In the genomic region with DNA sequence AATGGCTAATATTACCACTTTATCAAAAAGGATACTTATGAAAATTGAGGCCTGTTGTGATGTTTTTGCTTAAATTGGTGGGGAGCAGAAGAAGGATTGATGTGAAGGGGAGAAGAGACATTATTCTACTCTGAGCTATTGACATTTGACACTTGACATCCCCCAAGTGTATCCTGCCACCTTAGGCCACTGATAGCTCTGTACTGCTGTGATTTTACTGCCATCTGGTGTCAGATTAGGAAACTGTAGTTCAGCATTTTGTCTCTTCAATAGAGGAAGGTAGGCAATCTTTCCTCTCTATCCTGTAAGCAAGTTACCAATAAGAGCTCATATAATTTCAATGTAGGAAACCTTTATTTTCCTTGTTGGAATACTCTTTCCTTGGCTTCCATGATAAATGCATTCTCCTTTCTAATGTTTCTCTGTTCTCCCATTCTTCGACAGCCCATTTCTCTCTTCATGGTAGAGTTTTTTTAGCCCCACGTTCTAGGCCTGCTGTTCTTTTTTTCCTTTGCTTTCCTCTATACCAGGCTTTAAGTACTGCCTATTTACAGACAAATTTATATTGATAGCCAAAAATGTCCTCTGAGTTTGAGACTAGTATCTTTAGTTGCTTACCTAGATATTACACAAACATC, we compare ENCODE assay signal across 8 cellular contexts. TPM values are rescaled to one million over a fixed set of nuclear protein-coding genes. Genes with fewer than 3 reads are reported as not detected.
A peak's percentile ranks its signal among the peaks of the same experiment; 100 is the strongest.
DNase-seq lines count a peak whose midpoint lies in the region; ATAC-seq, FAIRE-seq and TF ChIP-seq lines count a peak whose summit lies in the region.

No MANE protein-coding gene starts in this region.

- CTCF ChIA-PET in IMR-90 (lab: Yijun Ruan, JAX): interaction anchor here (0.7 to 1.8 kb wide), 11 partner anchors 10 to 247 kb away, joined by 3 to 10 read pairs (median 4); no protein-coding TSS in a partner anchor

- H3K14ac ChIP-seq in IMR-90 (replicated peaks; ENCODE audit: low read depth, low read length): no peak overlapping the region

- no peak overlapping the region for H2BK15ac ChIP-seq in IMR-90 (ENCODE audit: low read depth, low read length)

- FAIRE-seq in urothelium cell line (lab: Jason Lieb, UNC): no peak

- H3K4ac ChIP-seq in IMR-90 (ENCODE audit: low read depth, low read length): no peak overlapping the region

- H3K4me2 ChIP-seq in GM23248 (ENCODE audit: unreplicated experiment) (no peak overlapping the region), IMR-90 (ENCODE audit: low read depth, low read length) (no peak overlapping the region)

- DNase-seq in A172 (ENCODE audit: low spot score): peak; percentile 49
- DNase-seq in GDM1 (lab: John Stamatoyannopoulos, UW): peak; percentile 46
- DNase-seq in GM23248: peak; percentile 52
- peak; percentile 46 for DNase-seq in IMR-90
- DNase-seq in NT2/D1 (ENCODE audit: low read depth, low spot score): peak; percentile 51
- DNase-seq in central memory CD4-positive, alpha-beta T cell: peak; percentile 36
- no peak for DNase-seq in left lobe of liver (ENCODE audit: low spot score)
- DNase-seq in urothelium cell line (ENCODE audit: low spot score): peak; percentile 46

- H2BK20ac ChIP-seq in IMR-90 (ENCODE audit: low read depth, low read length): no peak overlapping the region

- no TSS peak for BruUV-seq in IMR-90 (replicated peaks; lab: Mats Ljungman, UMichigan)

- H2AFZ ChIP-seq in GM23248: no peak overlapping the region
- no peak overlapping the region for H2AFZ ChIP-seq in IMR-90 (replicated peaks; ENCODE audit: low read length, poor library complexity)

- WGBS in GM23248 (ENCODE audit: low coverage in 1 of 2, low lambda C conversion rate in 2 of 2, missing lambda C conversion rate in 2 of 2), 2 experiments: 73 to 80% methylated on average over 2 of the region's 2 CpGs
- WGBS in IMR-90 (ENCODE audit: extremely low coverage in 2 of 2, insufficient read length in 1 of 2), 2 experiments: no CpG with 5 or more reads among the region's 2 CpGs

- H2BK5ac ChIP-seq in IMR-90 (ENCODE audit: low read depth, low read length, poor library complexity, severe bottlenecking): no peak overlapping the region

- TF ChIP-seq POLR2A in IMR-90 (IDR thresholded peaks at IDR 0.05; ENCODE audit: low read depth, low read length): no peak

- no peaks in the 10 kb centered on the region for H3K4me1 ChIP-seq in GM23248 (ENCODE audit: insufficient read depth)
- H3K4me1 ChIP-seq in IMR-90 (ENCODE audit: control insufficient read depth, insufficient read depth, low read length): no peaks in the 10 kb centered on the region
- H3K4me1 ChIP-seq in NT2/D1 (ENCODE audit: insufficient read depth, insufficient read length): no peaks in the 10 kb centered on the region

- no peak overlapping the region for H3K23ac ChIP-seq in IMR-90 (ENCODE audit: low read depth, low read length)

- H3K9me1 ChIP-seq in IMR-90 (ENCODE audit: insufficient read depth, low read length): no peaks in the 10 kb centered on the region

- peak; percentile 77 for ATAC-seq in IMR-90 (ENCODE audit: low read depth)
- ATAC-seq in left lobe of liver: peak; percentile 87

- H3K9me3 ChIP-seq in GM23248 (ENCODE audit: low read depth) (no peaks in the 10 kb centered on the region), IMR-90 (ENCODE audit: control insufficient read depth, insufficient read depth, low read length) (no peaks in the 10 kb centered on the region), NT2/D1 (ENCODE audit: insufficient read depth, low read length) (no peaks in the 10 kb centered on the region)

- H3K9ac ChIP-seq in GM23248: no peak overlapping the region
- no peak overlapping the region for H3K9ac ChIP-seq in IMR-90 (ENCODE audit: low read depth, low read length)
- no peak overlapping the region for H3K9ac ChIP-seq in NT2/D1 (ENCODE audit: insufficient read length, low read depth)

- H3K27ac ChIP-seq in GM23248 (no peak overlapping the region), IMR-90 (ENCODE audit: insufficient read depth, low read length) (no peak overlapping the region)

- no peak overlapping the region for H4K91ac ChIP-seq in IMR-90 (ENCODE audit: insufficient read depth, low read depth, low read length)

- H2BK120ac ChIP-seq in IMR-90 (ENCODE audit: low read depth, low read length): no peak overlapping the region

- no peak overlapping the region for H4K8ac ChIP-seq in IMR-90 (ENCODE audit: low read depth in 2 of 2, low read length in 2 of 2)

- H3F3A ChIP-seq in GM23248 (ENCODE audit: insufficient read depth): peaks cover 7% of the 10 kb centered on the region; the same call in 1 of the 2 replicates

- POLR2A ChIA-PET in IMR-90 (lab: Charles Lee; ENCODE audit: unreplicated experiment): interaction anchor here (0.6 kb wide), 1 partner anchor 37 kb away, joined by 3 read pairs; no protein-coding TSS in a partner anchor

- intact Hi-C loops in IMR-90 (cut with micrococcal nuclease): loop anchor here (1.0 to 5.0 kb wide), 2 partner anchors 243 to 1095 kb away; no protein-coding TSS in a partner anchor

- H3K4me3 ChIP-seq in GM23248 (no peak overlapping the region), IMR-90 (ENCODE audit: insufficient read depth, low read depth, low read length) (no peak overlapping the region), NT2/D1 (ENCODE audit: insufficient read length, low read depth) (no peak overlapping the region)

- H4K20me1 ChIP-seq in GM23248 (ENCODE audit: insufficient read depth): no peaks in the 10 kb centered on the region; the same call in 1 of the 2 replicates
- peaks cover 3% of the 10 kb centered on the region; the same call in 1 of the 2 replicates for H4K20me1 ChIP-seq in IMR-90 (ENCODE audit: insufficient read depth, low read length)

- in situ Hi-C loops in GM23248 (cut with MboI): no loop called here
- in situ Hi-C loops in IMR-90 (cut with MboI; ENCODE audit: low sequenced_read_pairs): no loop called here

- H4K5ac ChIP-seq in IMR-90 (ENCODE audit: low read depth, low read length): no peak overlapping the region

- peaks cover 33% of the 10 kb centered on the region for H3K79me2 ChIP-seq in GM23248 (ENCODE audit: insufficient read depth)

- peak; percentile 73 for TF ChIP-seq CTCF in IMR-90 (conservative IDR thresholded peaks at IDR 0.05; ENCODE audit: low read depth, low read length)

- H3K9me2 ChIP-seq in GM23248 (ENCODE audit: insufficient read depth): no peaks in the 10 kb centered on the region

- peaks cover 7% of the 10 kb centered on the region for H3K36me3 ChIP-seq in GM23248 (ENCODE audit: low read depth)
- peaks cover 2% of the 10 kb centered on the region; the same call in 1 of the 2 replicates for H3K36me3 ChIP-seq in IMR-90 (ENCODE audit: control insufficient read depth, insufficient read depth, low read length)
- H3K36me3 ChIP-seq in NT2/D1 (ENCODE audit: insufficient read depth, insufficient read length, low read length): peaks cover 22% of the 10 kb centered on the region

- dilution Hi-C loops in IMR-90 (cut with HindIII; ENCODE audit: low sequenced_read_pairs, unreplicated experiment): no loop called here

- H2AK9ac ChIP-seq in IMR-90 (replicated peaks; ENCODE audit: low read depth, low read length, poor library complexity): no peak overlapping the region

- peaks cover 9 to 17% of the 10 kb centered on the region in 2 experiments; a peak in 3 of 4 replicates for H3K79me1 ChIP-seq in IMR-90 (ENCODE audit: low read depth in 1 of 2, low read length in 2 of 2)

- H3K56ac ChIP-seq in IMR-90 (ENCODE audit: extremely low read depth, insufficient read depth, low read length): no peak overlapping the region

- peak; percentile 84 for TF ChIP-seq RAD21 in IMR-90 (IDR thresholded peaks at IDR 0.05; ENCODE audit: low read length)

- no peak overlapping the region for H2AK5ac ChIP-seq in IMR-90 (ENCODE audit: low read depth, low read length)

- H3K18ac ChIP-seq in IMR-90 (ENCODE audit: low read depth, low read length): no peak overlapping the region

- H3K27me3 ChIP-seq in GM23248 (replicated peaks; ENCODE audit: insufficient read depth) (no peaks in the 10 kb centered on the region), IMR-90 (ENCODE audit: control insufficient read depth, insufficient read depth, low read length) (no peaks in the 10 kb centered on the region), NT2/D1 (ENCODE audit: insufficient read depth, insufficient read length) (no peaks in the 10 kb centered on the region)

TF ChIP-seq in IMR-90, 13 proteins besides CTCF, POLR2A, EP300 and RAD21 (continues in another document):
- TF ChIP-seq CEBPB (IDR thresholded peaks at IDR 0.05; ENCODE audit: low read depth, low read length) (no peak), MXI1 (IDR thresholded peaks at IDR 0.05; ENCODE audit: borderline replicate concordance, low read depth, low read length) (no peak), RCOR1 (IDR thresholded peaks at IDR 0.05; ENCODE audit: insufficient replicate concordance, low read length) (no peak), SMC3 (IDR thresholded peaks at IDR 0.05; ENCODE audit: low read depth, low read length) (peak; percentile 67), BHLHE40 (IDR thresholded peaks at IDR 0.05; ENCODE audit: low read depth, low read length) (no peak), MAFK (IDR thresholded peaks at IDR 0.05; ENCODE audit: low read depth, low read length) (peak; percentile 43; the same call in 1 of the 2 replicates), NFE2L2 (IDR thresholded peaks at IDR 0.05; ENCODE audit: low read depth, low read length) (no peak)
- TF ChIP-seq, protein P1, sequence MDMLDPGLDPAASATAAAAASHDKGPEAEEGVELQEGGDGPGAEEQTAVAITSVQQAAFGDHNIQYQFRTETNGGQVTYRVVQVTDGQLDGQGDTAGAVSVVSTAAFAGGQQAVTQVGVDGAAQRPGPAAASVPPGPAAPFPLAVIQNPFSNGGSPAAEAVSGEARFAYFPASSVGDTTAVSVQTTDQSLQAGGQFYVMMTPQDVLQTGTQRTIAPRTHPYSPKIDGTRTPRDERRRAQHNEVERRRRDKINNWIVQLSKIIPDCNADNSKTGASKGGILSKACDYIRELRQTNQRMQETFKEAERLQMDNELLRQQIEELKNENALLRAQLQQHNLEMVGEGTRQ (IDR thresholded peaks at IDR 0.05; ENCODE audit: low read depth, low read length): no peak

RNA-seq across cellular contexts. Expression of a gene that starts 46.3 kb away (rescaled TPM):
- total RNA-seq in A172 (2014; rRNA removed; shearing (Covaris generic)): 78.7 and 94.4 TPM in 2 replicates
- 55.3 and 77.3 TPM in 2 replicates for total RNA-seq in GM23248 (2014; rRNA removed; shearing (Covaris generic))
- polyA plus RNA-seq in GM23248 (2016; fragmentation: Nextera tagmentation; extraction: Ambion mirVana): 70.5 and 72.0 TPM in 2 replicates
- total RNA-seq in IMR-90 (2012; rRNA removed): 50.7 and 96.9 TPM in 2 replicates
- 51.5 and 54.3 TPM in 2 replicates for polyA plus RNA-seq in IMR-90 (2012; rRNA removed)
- polyA plus RNA-seq in IMR-90 (2012; cell fraction: cytosol; rRNA removed): 6.7 and 14.3 TPM in 2 replicates
- 8.4 and 58.6 TPM in 2 replicates for polyA plus RNA-seq in IMR-90 (2012; cell fraction: nucleus; rRNA removed; ENCODE audit: low replicate concordance)
- total RNA-seq in left lobe of liver: 14.7 TPM

RNA-seq across cellular contexts. Expression of a gene that starts 46.4 kb away (rescaled TPM):
- 47.9 and 90.2 TPM in 2 replicates for total RNA-seq in A172 (2014; rRNA removed; shearing (Covaris generic))
- total RNA-seq in GM23248 (2014; rRNA removed; shearing (Covaris generic)): 20.6 and 26.8 TPM in 2 replicates
- 128 and 134 TPM in 2 replicates for polyA plus RNA-seq in GM23248 (2016; fragmentation: Nextera tagmentation; extraction: Ambion mirVana)
- 28.1 and 33.1 TPM in 2 replicates for total RNA-seq in IMR-90 (2012; rRNA removed)
- 19.7 and 29.2 TPM in 2 replicates for polyA plus RNA-seq in IMR-90 (2012; rRNA removed)
- 11.2 and 12.5 TPM in 2 replicates for polyA plus RNA-seq in IMR-90 (2012; cell fraction: cytosol; rRNA removed)
- 5.1 and 14.3 TPM in 2 replicates for polyA plus RNA-seq in IMR-90 (2012; cell fraction: nucleus; rRNA removed; ENCODE audit: low replicate concordance)
- 17.6 TPM for total RNA-seq in left lobe of liver
